1 cellular context compared by ENCODE assay signal in genomic region chr6:63598251-63599036, GRCh38.
TF ChIP-seq lines count a peak whose summit lies in the region.

No MANE protein-coding gene starts in this region.

TF ChIP-seq in HepG2, 621 proteins besides CTCF, POLR2A, EP300 and RAD21 (continued from another document and continues in another):
- TF ChIP-seq ARID5B (CRISPR knock-in tag; IDR thresholded peaks at IDR 0.05) (peak; percentile 72), PHB2 (IDR thresholded peaks at IDR 0.05; ENCODE audit: partially characterized antibody) (no peak), ZNF251 (CRISPR knock-in tag; IDR thresholded peaks at IDR 0.05) (no peak), ZSCAN30 (CRISPR knock-in tag; IDR thresholded peaks at IDR 0.05) (no peak), SKIL (CRISPR knock-in tag; IDR thresholded peaks at IDR 0.05; ENCODE audit: borderline replicate concordance) (peak; percentile 31; the same call in 1 of the 2 replicates), ZNF564 (CRISPR knock-in tag; IDR thresholded peaks at IDR 0.05) (no peak), ZGPAT (CRISPR knock-in tag; IDR thresholded peaks at IDR 0.05) (peak; percentile 87), MAZ (IDR thresholded peaks at IDR 0.05; ENCODE audit: borderline replicate concordance, low read depth, low read length) (no peak), MAZ (CRISPR knock-in tag; IDR thresholded peaks at IDR 0.05; ENCODE audit: low read depth) (peak; percentile 76; the same call in 1 of the 2 replicates), POGZ (CRISPR knock-in tag; IDR thresholded peaks at IDR 0.05) (peak; percentile 98), ZNF367 (CRISPR knock-in tag; IDR thresholded peaks at IDR 0.05; ENCODE audit: borderline replicate concordance) (no peak), ARNT (IDR thresholded peaks at IDR 0.05) (no peak), AKAP8 (CRISPR knock-in tag; IDR thresholded peaks at IDR 0.05) (no peak), NFE2L1 (CRISPR knock-in tag; IDR thresholded peaks at IDR 0.05; ENCODE audit: borderline replicate concordance) (no peak), RNF219 (CRISPR knock-in tag; IDR thresholded peaks at IDR 0.05) (no peak), NFIB (CRISPR knock-in tag; IDR thresholded peaks at IDR 0.05; ENCODE audit: borderline replicate concordance) (no peak), ZNF768 (CRISPR knock-in tag; IDR thresholded peaks at IDR 0.05) (no peak), CBX1 (IDR thresholded peaks at IDR 0.05; ENCODE audit: low read depth) (no peak), ZNF766 (CRISPR knock-in tag; IDR thresholded peaks at IDR 0.05; ENCODE audit: borderline replicate concordance) (peak; percentile 75; the same call in 1 of the 2 replicates), ZNF460 (CRISPR knock-in tag; IDR thresholded peaks at IDR 0.05; ENCODE audit: borderline replicate concordance) (no peak), ZFP41 (CRISPR knock-in tag; IDR thresholded peaks at IDR 0.05; ENCODE audit: borderline replicate concordance) (no peak), ZNF260 (CRISPR knock-in tag; IDR thresholded peaks at IDR 0.05; ENCODE audit: borderline replicate concordance, low read depth) (no peak), NR3C1 (CRISPR knock-in tag; IDR thresholded peaks at IDR 0.05) (no peak), ARNT2 (CRISPR knock-in tag; IDR thresholded peaks at IDR 0.05; ENCODE audit: low read depth) (no peak), ZNF382 (CRISPR knock-in tag; IDR thresholded peaks at IDR 0.05; ENCODE audit: borderline replicate concordance) (no peak), ZNF326 (CRISPR knock-in tag; IDR thresholded peaks at IDR 0.05; ENCODE audit: borderline replicate concordance) (no peak), PHF5A (CRISPR knock-in tag; IDR thresholded peaks at IDR 0.05; ENCODE audit: low read depth, unreplicated experiment) (peak; percentile 59), NFE2 (CRISPR knock-in tag; IDR thresholded peaks at IDR 0.05) (no peak), ZNF550 (CRISPR knock-in tag; IDR thresholded peaks at IDR 0.05; ENCODE audit: borderline replicate concordance) (no peak), ISL2 (CRISPR knock-in tag; IDR thresholded peaks at IDR 0.05) (peak; percentile 63; the same call in 1 of the 2 replicates), PRMT3 (CRISPR knock-in tag; IDR thresholded peaks at IDR 0.05; ENCODE audit: borderline replicate concordance, low read depth) (no peak), ZFP1 (CRISPR knock-in tag; IDR thresholded peaks at IDR 0.05) (no peak; the same call in 1 of the 2 replicates), ZKSCAN8 (CRISPR knock-in tag; IDR thresholded peaks at IDR 0.05; ENCODE audit: borderline replicate concordance) (peak; percentile 61; the same call in 1 of the 2 replicates), CERS6 (CRISPR knock-in tag; IDR thresholded peaks at IDR 0.05) (no peak), ZNF282 (IDR thresholded peaks at IDR 0.05; ENCODE audit: partially characterized antibody) (no peak), SMAD3 (CRISPR knock-in tag; IDR thresholded peaks at IDR 0.05) (peak; percentile 70), MBNL3 (CRISPR knock-in tag; conservative IDR thresholded peaks at IDR 0.05) (no peak), TFDP1 (CRISPR knock-in tag; IDR thresholded peaks at IDR 0.05; ENCODE audit: borderline replicate concordance) (no peak; the same call in 1 of the 2 replicates), FLYWCH1 (CRISPR knock-in tag; IDR thresholded peaks at IDR 0.05) (no peak), NFAT5 (CRISPR knock-in tag; IDR thresholded peaks at IDR 0.05) (no peak; the same call in 1 of the 2 replicates), ZNF331 (CRISPR knock-in tag; IDR thresholded peaks at IDR 0.05) (peak; percentile 58), NCOR1 (IDR thresholded peaks at IDR 0.05; ENCODE audit: borderline replicate concordance, low read length) (no peak), STAG1 (CRISPR knock-in tag; IDR thresholded peaks at IDR 0.05) (peak; percentile 98), SNAPC5 (CRISPR knock-in tag; IDR thresholded peaks at IDR 0.05; ENCODE audit: borderline replicate concordance) (no peak), ELF4 (CRISPR knock-in tag; IDR thresholded peaks at IDR 0.05; ENCODE audit: borderline replicate concordance) (peak; percentile 87), MYC (CRISPR knock-in tag; IDR thresholded peaks at IDR 0.05; ENCODE audit: borderline replicate concordance) (peak; percentile 51; the same call in 1 of the 2 replicates), ZNF263 (CRISPR knock-in tag; IDR thresholded peaks at IDR 0.05) (0 out of 2 replicates have a peak, but pooled peaks have one; percentile 19), BCL3 (CRISPR knock-in tag; IDR thresholded peaks at IDR 0.05) (0 out of 2 replicates have a peak, but pooled peaks have one; percentile 20), CCDC6 (CRISPR knock-in tag; IDR thresholded peaks at IDR 0.05) (no peak), SALL1 (CRISPR knock-in tag; IDR thresholded peaks at IDR 0.05) (peak; percentile 96), XRCC5 (optimal IDR thresholded peaks at IDR 0.05; ENCODE audit: low read length) (peak; percentile 77)
